8 cellular contexts compared by ENCODE assay signal in genomic region chr9:78121488-78121887, GRCh38.
DNase-seq lines count a peak whose midpoint lies in the region; ATAC-seq, FAIRE-seq and TF ChIP-seq lines count a peak whose summit lies in the region.

No MANE protein-coding gene starts in this region.

- WGBS in hepatocyte (ENCODE audit: low lambda C conversion rate, missing lambda C conversion rate), result 45% methylated on average over 4 of the region's 4 CpGs
- WGBS in spleen, 5 donors, result 47 to 59% (median 55%) methylated on average over 4 of the region's 4 CpGs

- H3K27ac ChIP-seq in SU-DHL-6 (ENCODE audit: low read depth, low read length) (no peak overlapping the region), hepatocyte (no peak overlapping the region), spleen (peak overlapping the region in 1 of 8 donors; percentile 13)

- H3K4me2 ChIP-seq in Loucy (ENCODE audit: low read depth, low read length, poor library complexity, severe bottlenecking) (no peak overlapping the region), SU-DHL-6 (ENCODE audit: low read depth, low read length, poor library complexity, severe bottlenecking) (no peak overlapping the region), hepatocyte (no peak overlapping the region)

- no peaks in the 10 kb centered on the region for H3K27me3 ChIP-seq in Loucy (ENCODE audit: insufficient read depth, low read length, poor library complexity, severe bottlenecking)
- no peaks in the 10 kb centered on the region for H3K27me3 ChIP-seq in SU-DHL-6 (ENCODE audit: low read length)
- no peaks in the 10 kb centered on the region for H3K27me3 ChIP-seq in hepatocyte
- peaks cover 0 to 23% (median 0%) of the 10 kb centered on the region in 7 donors for H3K27me3 ChIP-seq in spleen (replicated peaks in 1 of 7)

- H3K79me2 ChIP-seq in Loucy (ENCODE audit: insufficient read depth, low read length), result no peaks in the 10 kb centered on the region
- H3K79me2 ChIP-seq in SU-DHL-6 (ENCODE audit: insufficient read depth, low read length), result no peaks in the 10 kb centered on the region
- H3K79me2 ChIP-seq in hepatocyte, result no peaks in the 10 kb centered on the region

- H3K4me1 ChIP-seq in Loucy (ENCODE audit: insufficient read depth, low read length, poor library complexity, severe bottlenecking), result peaks cover 15% of the 10 kb centered on the region
- H3K4me1 ChIP-seq in hepatocyte (ENCODE audit: insufficient read depth), result no peaks in the 10 kb centered on the region
- H3K4me1 ChIP-seq in spleen, result peaks cover 0 to 30% (median 17%) of the 10 kb centered on the region in 6 donors

- DNase-seq in D721Med (ENCODE audit: insufficient read length, low spot score) (no peak), astrocyte of the cerebellum (ENCODE audit: low read depth) (peak; percentile 41), hepatocyte (ENCODE audit: low spot score) (peak; percentile 66), spleen (peak; percentile 82)

- no peaks in the 10 kb centered on the region for H3K9me2 ChIP-seq in Loucy (replicated peaks; ENCODE audit: low read depth, low read length)
- no peaks in the 10 kb centered on the region for H3K9me2 ChIP-seq in SU-DHL-6 (replicated peaks; ENCODE audit: insufficient read depth, low read length)
- no peaks in the 10 kb centered on the region for H3K9me2 ChIP-seq in hepatocyte (replicated peaks; ENCODE audit: insufficient read depth)

- H4K20me1 ChIP-seq in Loucy (ENCODE audit: insufficient read depth, low read length, poor library complexity, severe bottlenecking) (no peaks in the 10 kb centered on the region), SU-DHL-6 (ENCODE audit: low read depth, low read length) (no peaks in the 10 kb centered on the region), hepatocyte (ENCODE audit: insufficient read depth, poor library complexity, severe bottlenecking) (no peaks in the 10 kb centered on the region)

- H3K4me3 ChIP-seq in Loucy (ENCODE audit: low read length, poor library complexity, severe bottlenecking), result no peak overlapping the region
- H3K4me3 ChIP-seq in SU-DHL-6 (ENCODE audit: insufficient read depth, low read length, poor library complexity, severe bottlenecking), result no peak overlapping the region
- no peak overlapping the region for H3K4me3 ChIP-seq in astrocyte of the cerebellum (ENCODE audit: low read depth, low read length)
- H3K4me3 ChIP-seq in hepatocyte, result no peak overlapping the region
- no peak overlapping the region for H3K4me3 ChIP-seq in spleen

- in situ Hi-C loops in astrocyte of the cerebellum (cut with HindIII; ENCODE audit: low sequenced_read_pairs), result loop anchor here (10.0 kb wide), 1 partner anchor 587 kb away; no protein-coding TSS in a partner anchor

- TF ChIP-seq POLR2A in spleen (IDR thresholded peaks at IDR 0.05), result no peak

- FAIRE-seq in D721Med (lab: Jason Lieb, UNC), result no peak

- H3K9ac ChIP-seq in Loucy (ENCODE audit: low read depth, low read length, poor library complexity, severe bottlenecking) (no peak overlapping the region), SU-DHL-6 (ENCODE audit: low read length) (no peak overlapping the region)

- TF ChIP-seq CTCF in D721Med (IDR thresholded peaks at IDR 0.05; ENCODE audit: insufficient read depth, missing control alignments), result peak; percentile 55
- peak; percentile 77 for TF ChIP-seq CTCF in Loucy (conservative IDR thresholded peaks at IDR 0.05; ENCODE audit: low read length)
- peak; percentile 25 for TF ChIP-seq CTCF in SU-DHL-6 (IDR thresholded peaks at IDR 0.05; ENCODE audit: insufficient read depth, low read length, poor library complexity, severe bottlenecking)
- peak; percentile 78 for TF ChIP-seq CTCF in astrocyte of the cerebellum (IDR thresholded peaks at IDR 0.05; ENCODE audit: low read depth, low read length, missing control alignments)
- TF ChIP-seq CTCF in hepatocyte (IDR thresholded peaks at IDR 0.05; ENCODE audit: poor library complexity), result peak; percentile 74
- peak in 10 of 11 experiments; percentile 30 to 73 (median 56) for TF ChIP-seq CTCF in spleen (IDR thresholded peaks at IDR 0.05 in 8 of 11, conservative IDR thresholded peaks at IDR 0.05 in 3 of 11)

- H3K36me3 ChIP-seq in Loucy (ENCODE audit: insufficient read depth, low read length), result no peaks in the 10 kb centered on the region
- H3K36me3 ChIP-seq in SU-DHL-6 (ENCODE audit: low read length), result no peaks in the 10 kb centered on the region
- H3K36me3 ChIP-seq in hepatocyte (replicated peaks; ENCODE audit: insufficient read depth, low read depth), result no peaks in the 10 kb centered on the region
- H3K36me3 ChIP-seq in spleen, result no peaks in the 10 kb centered on the region

- no peak for ATAC-seq in HG02981 (IDR thresholded peaks at IDR 0.05; ENCODE audit: unreplicated experiment)
- ATAC-seq in HG02610 (IDR thresholded peaks at IDR 0.05; ENCODE audit: unreplicated experiment), result no peak

- intact Hi-C loops in spleen (cut with DNase I; ENCODE audit: low total_unique reads), result no loop called here

- no peaks in the 10 kb centered on the region for H3F3A ChIP-seq in Loucy (ENCODE audit: low read depth)
- no peaks in the 10 kb centered on the region for H3F3A ChIP-seq in SU-DHL-6 (ENCODE audit: insufficient read depth)

- no peaks in the 10 kb centered on the region for H3K9me3 ChIP-seq in Loucy (ENCODE audit: insufficient read depth, low read depth, low read length)
- no peaks in the 10 kb centered on the region for H3K9me3 ChIP-seq in SU-DHL-6 (ENCODE audit: insufficient read depth, low read length)
- H3K9me3 ChIP-seq in hepatocyte (ENCODE audit: low read depth), result no peaks in the 10 kb centered on the region
- no peaks in the 10 kb centered on the region for H3K9me3 ChIP-seq in spleen

- peak overlapping the region; percentile 24; the same call in 1 of the 2 replicates for H2AFZ ChIP-seq in Loucy (ENCODE audit: low read length)
- H2AFZ ChIP-seq in SU-DHL-6 (ENCODE audit: low read depth, low read length, severe bottlenecking), result no peak overlapping the region
- no peak overlapping the region for H2AFZ ChIP-seq in hepatocyte

Comparison
In these comparisons a context has a peak if more than half of its experiments do, and no peak if none do; other contexts are left out.
1. CTCF ChIP-seq: peak in every context shown above with its lines; median percentile 78 in astrocyte of the cerebellum; 77 in Loucy; 74 in hepatocyte; 56 in spleen; 55 in D721Med; 25 in SU-DHL-6.